In genomic region chr13:110106726-110107125, GRCh38 we compare ENCODE assay signal across 14 cellular contexts.
DNase-seq lines count a peak whose midpoint lies in the region; ATAC-seq, FAIRE-seq and TF ChIP-seq lines count a peak whose summit lies in the region.
"Had no signal": no experiment of that assay in that cellular context is flagged by ENCODE, and none has a peak within 500 bp of the region (broad histone marks: within the 10 kb centered on the region; RNA-seq: fewer than 3 reads in every experiment).

No MANE protein-coding gene starts in this region.

- no peaks in the 10 kb centered on the region for H3K27me3 ChIP-seq in aorta (ENCODE audit: control insufficient read depth in 1 of 2, insufficient read depth in 2 of 2, low read length in 1 of 2)

- H3K36me3 ChIP-seq in aorta (ENCODE audit: control insufficient read depth in 1 of 2, insufficient read depth in 2 of 2, low read length in 1 of 2) (no peaks in the 10 kb centered on the region), kidney (ENCODE audit: control insufficient read depth in 1 of 2, insufficient read depth in 2 of 2, low read length in 2 of 2) (no peaks in the 10 kb centered on the region)

- H3K27me3 Mint-ChIP-seq in activated CD8-positive, alpha-beta T cell treated with anti-CD3 and anti-CD28 coated beads, Interleukin-2, amount 10 ng/mL, durations not matched to agents 7 days and 5 days (ENCODE audit: low read depth), result no peaks in the 10 kb centered on the region
- no peaks in the 10 kb centered on the region for H3K27me3 Mint-ChIP-seq in activated CD8-positive, alpha-beta T cell treated with anti-CD3 and anti-CD28 coated beads for 36 hours
- H3K27me3 Mint-ChIP-seq: activated naive CD4-positive, alpha-beta T cell treated with anti-CD3 and anti-CD28 coated beads, Interleukin-2, amount 50 U/mL, for 24 hours had no signal

- H3K4me1 ChIP-seq in aorta (ENCODE audit: control insufficient read depth in 1 of 2, insufficient read depth in 2 of 2, low read length in 2 of 2) (peaks cover 2 to 3% of the 10 kb centered on the region in 2 donors), kidney (ENCODE audit: control insufficient read depth in 1 of 2, insufficient read depth in 1 of 2, low read depth in 1 of 2, low read length in 2 of 2) (no peaks in the 10 kb centered on the region)

- H3K9me3 ChIP-seq in aorta (ENCODE audit: control insufficient read depth, low read length) (peaks cover 1% of the 10 kb centered on the region), kidney (ENCODE audit: control insufficient read depth in 1 of 2, low read length in 2 of 2) (no peaks in the 10 kb centered on the region)

- WGBS in aorta, 2 donors, result 6 to 11% methylated on average over 7 of the region's 7 CpGs

- no peaks in the 10 kb centered on the region for H3K36me3 Mint-ChIP-seq in activated CD8-positive, alpha-beta T cell treated with anti-CD3 and anti-CD28 coated beads, Interleukin-2, amount 10 ng/mL, durations not matched to agents 7 days and 5 days (ENCODE audit: low read depth)
- H3K36me3 Mint-ChIP-seq in activated CD8-positive, alpha-beta T cell treated with anti-CD3 and anti-CD28 coated beads for 36 hours (ENCODE audit: low read depth), result no peaks in the 10 kb centered on the region
- H3K36me3 Mint-ChIP-seq: activated naive CD4-positive, alpha-beta T cell treated with anti-CD3 and anti-CD28 coated beads, Interleukin-2, amount 50 U/mL, for 24 hours had no signal

- CTCF ChIA-PET in activated CD8-positive, alpha-beta T cell treated with anti-CD3 and anti-CD28 coated beads, Interleukin-2, amount 10 ng/mL, durations not matched to agents 7 days and 5 days (lab: Charles Lee), result no interaction called here
- CTCF ChIA-PET in activated CD8-positive, alpha-beta T cell treated with anti-CD3 and anti-CD28 coated beads for 36 hours (lab: Charles Lee), result no interaction called here

- ATAC-seq in activated CD8-positive, alpha-beta T cell treated with anti-CD3 and anti-CD28 coated beads, Interleukin-2, amount 10 ng/mL, durations not matched to agents 7 days and 5 days, result no peak
- no peak for ATAC-seq in activated CD8-positive, alpha-beta T cell treated with anti-CD3 and anti-CD28 coated beads for 36 hours
- peak; percentile 69 for ATAC-seq in aorta (ENCODE audit: low FRiP score)

- POLR2A ChIA-PET in activated CD8-positive, alpha-beta T cell treated with anti-CD3 and anti-CD28 coated beads, Interleukin-2, amount 10 ng/mL, durations not matched to agents 7 days and 5 days (lab: Charles Lee), result no interaction called here
- POLR2A ChIA-PET in activated CD8-positive, alpha-beta T cell treated with anti-CD3 and anti-CD28 coated beads for 36 hours (lab: Charles Lee), result no interaction called here

- no peak overlapping the region for H3K27ac Mint-ChIP-seq in activated CD8-positive, alpha-beta T cell treated with anti-CD3 and anti-CD28 coated beads, Interleukin-2, amount 10 ng/mL, durations not matched to agents 7 days and 5 days
- no peak overlapping the region for H3K27ac Mint-ChIP-seq in activated CD8-positive, alpha-beta T cell treated with anti-CD3 and anti-CD28 coated beads for 36 hours
- H3K27ac Mint-ChIP-seq: activated naive CD4-positive, alpha-beta T cell treated with anti-CD3 and anti-CD28 coated beads, Interleukin-2, amount 50 U/mL, for 24 hours had no signal

- TF ChIP-seq CTCF in activated CD8-positive, alpha-beta T cell treated with anti-CD3 and anti-CD28 coated beads for 36 hours (IDR thresholded peaks at IDR 0.05), result no peak
- no peak for TF ChIP-seq CTCF in GM13976 (IDR thresholded peaks at IDR 0.05; ENCODE audit: borderline replicate concordance, control extremely low read depth, extremely low read depth, insufficient read depth, missing control alignments)
- no peak for TF ChIP-seq CTCF in kidney (IDR thresholded peaks at IDR 0.05; ENCODE audit: borderline replicate concordance, extremely low read depth, insufficient read depth)

- FAIRE-seq in urothelium cell line (lab: Jason Lieb, UNC) (no peak), kidney (lab: Jason Lieb, UNC) (no peak)
- FAIRE-seq: GM12891, H1, TTC549 had no signal

- in situ Hi-C loops in GM13976 (cut with MboI; ENCODE audit: low sequenced_read_pairs, unreplicated experiment), result loop anchor here (25.0 kb wide), 1 partner anchor 1144 kb away; no protein-coding TSS in a partner anchor

- intact Hi-C loops in activated CD8-positive, alpha-beta T cell treated with anti-CD3 and anti-CD28 coated beads for 36 hours (cut with micrococcal nuclease), result no loop called here
- intact Hi-C loops in aorta (cut with DNase I) (loop anchor here (5.0 to 10.0 kb wide), 7 partner anchors 44 to 1144 kb away; no protein-coding TSS in a partner anchor), kidney (cut with DNase I) (loop anchor here (10.0 kb wide), 1 partner anchor 1142 kb away; no protein-coding TSS in a partner anchor)

- peak; percentile 15 for DNase-seq in activated CD8-positive, alpha-beta T cell treated with anti-CD3 and anti-CD28 coated beads, Interleukin-2, amount 10 ng/mL, durations not matched to agents 7 days and 5 days
- no peak for DNase-seq in activated CD8-positive, alpha-beta T cell treated with anti-CD3 and anti-CD28 coated beads for 36 hours
- DNase-seq in fibroblast of peridontal ligament (ENCODE audit: extremely low read depth) (peak; percentile 51), mucosa of gallbladder (ENCODE audit: low spot score) (peak; percentile 17), aorta (peak; percentile 83 to 85), GM13976 (ENCODE audit: low spot score) (no peak), urothelium cell line (ENCODE audit: low spot score) (no peak), kidney (no peak)
- DNase-seq: DMS79, NCI-H1417 treated with DMSO at 0.1 percent for 48 hours had no signal

- no peak overlapping the region for H3K4me3 ChIP-seq in aorta (ENCODE audit: low read length in 2 of 2)
- no peak overlapping the region for H3K4me3 ChIP-seq in kidney (ENCODE audit: low read length in 2 of 2)

- no peak overlapping the region for H3K9ac ChIP-seq in kidney (ENCODE audit: low read length in 2 of 2)

- peak overlapping the region in 1 of 2 donors; percentile 56 for H3K27ac ChIP-seq in aorta (ENCODE audit: low read depth in 1 of 2, low read length in 2 of 2)
- no peak overlapping the region for H3K27ac ChIP-seq in kidney (ENCODE audit: low read depth in 2 of 2, low read length in 2 of 2)

- no peaks in the 10 kb centered on the region for H3K9me3 Mint-ChIP-seq in activated CD8-positive, alpha-beta T cell treated with anti-CD3 and anti-CD28 coated beads, Interleukin-2, amount 10 ng/mL, durations not matched to agents 7 days and 5 days (ENCODE audit: insufficient read depth)
- no peaks in the 10 kb centered on the region for H3K9me3 Mint-ChIP-seq in activated CD8-positive, alpha-beta T cell treated with anti-CD3 and anti-CD28 coated beads for 36 hours
- H3K9me3 Mint-ChIP-seq: activated naive CD4-positive, alpha-beta T cell treated with anti-CD3 and anti-CD28 coated beads, Interleukin-2, amount 50 U/mL, for 24 hours had no signal

- no peak overlapping the region for H3K4me3 Mint-ChIP-seq in activated CD8-positive, alpha-beta T cell treated with anti-CD3 and anti-CD28 coated beads, Interleukin-2, amount 10 ng/mL, durations not matched to agents 7 days and 5 days
- H3K4me3 Mint-ChIP-seq in activated CD8-positive, alpha-beta T cell treated with anti-CD3 and anti-CD28 coated beads for 36 hours, result no peak overlapping the region
- H3K4me3 Mint-ChIP-seq: activated naive CD4-positive, alpha-beta T cell treated with anti-CD3 and anti-CD28 coated beads, Interleukin-2, amount 50 U/mL, for 24 hours had no signal

- no peaks in the 10 kb centered on the region for H3K4me1 Mint-ChIP-seq in activated CD8-positive, alpha-beta T cell treated with anti-CD3 and anti-CD28 coated beads, Interleukin-2, amount 10 ng/mL, durations not matched to agents 7 days and 5 days (ENCODE audit: low read depth)
- H3K4me1 Mint-ChIP-seq in activated CD8-positive, alpha-beta T cell treated with anti-CD3 and anti-CD28 coated beads for 36 hours (ENCODE audit: low read depth), result no peaks in the 10 kb centered on the region
- H3K4me1 Mint-ChIP-seq: activated naive CD4-positive, alpha-beta T cell treated with anti-CD3 and anti-CD28 coated beads, Interleukin-2, amount 50 U/mL, for 24 hours had no signal

Comparison
In these comparisons a context has a peak if more than half of its experiments do, and no peak if none do; other contexts are left out.
1. DNase-seq: peak in activated CD8-positive, alpha-beta T cell treated with anti-CD3 and anti-CD28 coated beads, Interleukin-2, amount 10 ng/mL, durations not matched to agents 7 days and 5 days (single experiment), fibroblast of peridontal ligament (single experiment), mucosa of gallbladder (single experiment) and aorta (2 of 2); none in activated CD8-positive, alpha-beta T cell treated with anti-CD3 and anti-CD28 coated beads for 36 hours (single experiment), GM13976 (single experiment), urothelium cell line (single experiment) and kidney (single experiment).